In genomic region chr13:112131740-112132113, GRCh38 we compare ENCODE assay signal across 33 cellular contexts.
DNase-seq lines count a peak whose midpoint lies in the region; TF ChIP-seq lines count a peak whose summit lies in the region.
"Had no signal": no experiment of that assay in that cellular context is flagged by ENCODE, and none has a peak within 500 bp of the region (broad histone marks: within the 10 kb centered on the region; RNA-seq: fewer than 3 reads in every experiment).

No MANE protein-coding gene starts in this region.

- no peak for TF ChIP-seq POLR2A in erythroblast (IDR thresholded peaks at IDR 0.05; ENCODE audit: low read length)

- H3K14ac ChIP-seq in neuronal stem cell (ENCODE audit: low read length): no peak overlapping the region

- TF ChIP-seq CTCF in colonic mucosa (IDR thresholded peaks at IDR 0.05) (no peak), MCF 10A (IDR thresholded peaks at IDR 0.05; ENCODE audit: unreplicated experiment) (no peak)

- H2BK5ac ChIP-seq in neuronal stem cell (ENCODE audit: low read length): peak overlapping the region; percentile 4

- H3K27me3 ChIP-seq in colonic mucosa: no peaks in the 10 kb centered on the region
- H3K27me3 ChIP-seq in neuronal stem cell (ENCODE audit: control insufficient read depth in 3 of 3, insufficient read depth in 3 of 3, low read depth in 1 of 3, low read length in 3 of 3): no peaks in the 10 kb centered on the region
- H3K27me3 ChIP-seq: adrenal gland, Peyer's patch, vagina had no signal

- no peak overlapping the region for H3K4me2 ChIP-seq in neuronal stem cell (ENCODE audit: insufficient read depth, low read length, poor library complexity, severe bottlenecking)

- no peaks in the 10 kb centered on the region for H3K36me3 Mint-ChIP-seq in MCF 10A (ENCODE audit: insufficient read depth, unreplicated experiment)
- H3K36me3 Mint-ChIP-seq: CD14-positive monocyte; IgD-negative memory B cell; stimulated activated naive B cell treated with anti-CD40 and anti-IgM and Interleukin-4, amounts not matched to agents 10 μg/mL and 1 μg/mL and 100 μg/mL, for 72 hours had no signal

- H3K23ac ChIP-seq in neuronal stem cell (ENCODE audit: low read depth, low read length, poor library complexity): no peak overlapping the region

- DNase-seq in DMS79 (lab: John Stamatoyannopoulos, UW) (peak; percentile 73), NCI-H2107 (lab: John Stamatoyannopoulos, UW) (peak; percentile 20), colonic mucosa (peak; percentile 31), neuronal stem cell (ENCODE audit: low spot score) (no peak), MCF 10A (ENCODE audit: unreplicated experiment) (no peak), NCI-H128 (lab: John Stamatoyannopoulos, UW; ENCODE audit: unreplicated experiment) (no peak), OCI-M1 (lab: John Stamatoyannopoulos, UW) (no peak), erythroblast (lab: John Stamatoyannopoulos, UW) (no peak)
- DNase-seq: activated CD4-positive, alpha-beta T cell treated with anti-CD3 and anti-CD28 coated beads, Interleukin-2, amount 50 U/mL, for 1 hour; activated naive CD4-positive, alpha-beta T cell treated with Interleukin-2 at 50 U/mL for 16 hours; activated T-cell treated with anti-CD3 and anti-CD28 coated beads, Interleukin-2, amount 50 U/mL, for 4 hours; adrenal gland; effector memory CD4-positive, alpha-beta T cell; foreskin fibroblast; heart left ventricle; NCI-H1105; NCI-H2081; NCI-H510A treated with DMSO at 0.1 percent for 48 hours; nucleus accumbens; psoas muscle; SHP77 treated with DMSO at 0.1 percent for 48 hours; sigmoid colon; stimulated activated CD4-positive, alpha-beta T cell treated with anti-CD3 and anti-CD28 coated beads, Interleukin-4, amount 100 ng/mL, for 4 hours; stimulated activated naive B cell treated with anti-CD40 and anti-IgM and Interleukin-4, amounts not matched to agents 10 μg/mL and 1 μg/mL and 100 μg/mL, for 72 hours; SW 1271; T-helper 9 cell had no signal

- H3K79me1 ChIP-seq in neuronal stem cell (ENCODE audit: low read depth, low read length): no peaks in the 10 kb centered on the region

- no peak overlapping the region for H2AFZ ChIP-seq in neuronal stem cell (ENCODE audit: low read length)

- no peak overlapping the region for H4K8ac ChIP-seq in neuronal stem cell (ENCODE audit: low read depth, low read length)

- WGBS in neuronal stem cell (ENCODE audit: extremely low coverage in 2 of 2, insufficient read length in 2 of 2, insufficient replicate concordance in 1 of 2), 2 donors: no CpG with 5 or more reads among the region's 11 CpGs

- no peak overlapping the region for H3K9ac ChIP-seq in colonic mucosa (ENCODE audit: low read depth in 2 of 2, low read length in 2 of 2)
- H3K9ac ChIP-seq in neuronal stem cell (ENCODE audit: low read depth, low read length, poor library complexity): no peak overlapping the region

- no peak overlapping the region for H3K27ac Mint-ChIP-seq in MCF 10A (ENCODE audit: low read depth, unreplicated experiment)
- H3K27ac Mint-ChIP-seq: CD14-positive monocyte; IgD-negative memory B cell; stimulated activated naive B cell treated with anti-CD40 and anti-IgM and Interleukin-4, amounts not matched to agents 10 μg/mL and 1 μg/mL and 100 μg/mL, for 72 hours had no signal

- no peak overlapping the region for H3K4me3 ChIP-seq in colonic mucosa
- no peak overlapping the region for H3K4me3 ChIP-seq in neuronal stem cell (ENCODE audit: low read length in 2 of 2)
- H3K4me3 ChIP-seq: adrenal gland, HAP-1, heart left ventricle, Peyer's patch, psoas muscle, sigmoid colon, suprapubic skin, vagina had no signal

- H3K4me3 Mint-ChIP-seq in MCF 10A (ENCODE audit: unreplicated experiment): no peak overlapping the region
- H3K4me3 Mint-ChIP-seq: activated T-cell treated with anti-CD3 and anti-CD28 coated beads, Interleukin-2, amount 50 U/mL, for 4 hours; CD14-positive monocyte; IgD-negative memory B cell; stimulated activated naive B cell treated with anti-CD40 and anti-IgM and Interleukin-4, amounts not matched to agents 10 μg/mL and 1 μg/mL and 100 μg/mL, for 72 hours had no signal

- CTCF ChIA-PET in MCF 10A (lab: Yijun Ruan, JAX): interaction anchor here (0.6 to 0.7 kb wide), 2 partner anchors 48 to 90 kb away, joined by 3 to 4 read pairs; no protein-coding TSS in a partner anchor

- H3K4ac ChIP-seq in neuronal stem cell (ENCODE audit: low read length): peak overlapping the region; percentile 77

- no peaks in the 10 kb centered on the region for H3K9me3 ChIP-seq in colonic mucosa
- H3K9me3 ChIP-seq in neuronal stem cell (replicated peaks in 1 of 2; ENCODE audit: control insufficient read depth in 2 of 2, insufficient read depth in 1 of 2, low read depth in 1 of 2, low read length in 2 of 2): no peaks in the 10 kb centered on the region
- H3K9me3 ChIP-seq: adrenal gland, HAP-1, heart left ventricle, Peyer's patch, psoas muscle, sigmoid colon, suprapubic skin, vagina had no signal

- H4K91ac ChIP-seq in neuronal stem cell (ENCODE audit: low read depth, low read length, poor library complexity): no peak overlapping the region

- no TSS peak for BruUV-seq in MCF 10A (replicated peaks; lab: Mats Ljungman, UMichigan)

- H3K27me3 Mint-ChIP-seq in MCF 10A (ENCODE audit: insufficient read depth, unreplicated experiment): peaks cover 21% of the 10 kb centered on the region

- H3K9me3 Mint-ChIP-seq in MCF 10A (ENCODE audit: unreplicated experiment): peaks cover 27% of the 10 kb centered on the region
- H3K9me3 Mint-ChIP-seq: activated T-cell treated with anti-CD3 and anti-CD28 coated beads, Interleukin-2, amount 50 U/mL, for 4 hours had no signal

- H2BK15ac ChIP-seq in neuronal stem cell (ENCODE audit: low read length): peak overlapping the region; percentile 88

- H3K4me1 Mint-ChIP-seq in MCF 10A (ENCODE audit: insufficient read depth, unreplicated experiment): no peaks in the 10 kb centered on the region
- H3K4me1 Mint-ChIP-seq: CD14-positive monocyte; IgD-negative memory B cell; stimulated activated naive B cell treated with anti-CD40 and anti-IgM and Interleukin-4, amounts not matched to agents 10 μg/mL and 1 μg/mL and 100 μg/mL, for 72 hours had no signal

- H3K4me1 ChIP-seq in colonic mucosa: no peaks in the 10 kb centered on the region
- H3K4me1 ChIP-seq in neuronal stem cell (ENCODE audit: control insufficient read depth in 2 of 2, insufficient read depth in 1 of 2, low read depth in 1 of 2, low read length in 2 of 2): peaks cover 0 to 8% of the 10 kb centered on the region in 2 donors
- H3K4me1 ChIP-seq: adrenal gland, HAP-1, heart left ventricle, psoas muscle, sigmoid colon, suprapubic skin, vagina had no signal

- POLR2A ChIA-PET in MCF 10A (lab: Yijun Ruan, JAX): no interaction called here

- peak overlapping the region; percentile 92 for H2AK5ac ChIP-seq in neuronal stem cell (ENCODE audit: low read depth, low read length)

- H3K36me3 ChIP-seq in colonic mucosa (no peaks in the 10 kb centered on the region), neuronal stem cell (replicated peaks in 1 of 2; ENCODE audit: control insufficient read depth in 2 of 2, insufficient read depth in 2 of 2, low read length in 2 of 2) (no peaks in the 10 kb centered on the region)
- H3K36me3 ChIP-seq: adrenal gland, HAP-1, heart left ventricle, Peyer's patch, sigmoid colon, suprapubic skin, vagina had no signal

- peak overlapping the region; percentile 86 for H3K18ac ChIP-seq in neuronal stem cell (ENCODE audit: low read length)

- peak overlapping the region; percentile 98 for H2BK120ac ChIP-seq in neuronal stem cell (ENCODE audit: low read depth, low read length)

- peak overlapping the region; percentile 33 for H2BK12ac ChIP-seq in neuronal stem cell (ENCODE audit: low read length)

- H3K27ac ChIP-seq in colonic mucosa (no peak overlapping the region), neuronal stem cell (replicated peaks; ENCODE audit: low read length) (no peak overlapping the region)
- H3K27ac ChIP-seq: adrenal gland, heart left ventricle, Peyer's patch, psoas muscle, sigmoid colon, suprapubic skin, vagina, VCaP had no signal

- intact Hi-C loops in colonic mucosa (cut with DNase I) (no loop called here), MCF 10A (cut with micrococcal nuclease) (no loop called here)

Comparison
In these comparisons a context has a peak if more than half of its experiments do, and no peak if none do; other contexts are left out.
1. DNase-seq: peak in DMS79 (single experiment), NCI-H2107 (single experiment) and colonic mucosa (single experiment); none in neuronal stem cell (single experiment), MCF 10A (single experiment), NCI-H128 (single experiment), OCI-M1 (single experiment) and erythroblast (0 of 2).